Comparison of ENCODE assay signal across 17 cellular contexts in genomic region chrX:155968106-155968714, GRCh38. TPM values are rescaled to one million over a fixed set of nuclear protein-coding genes. Genes with fewer than 3 reads are reported as not detected.
DNase-seq lines count a peak whose midpoint lies in the region; ATAC-seq lines count a peak whose summit lies in the region.
"Had no signal": no experiment of that assay in that cellular context is flagged by ENCODE, and none has a peak within 500 bp of the region (broad histone marks: within the 10 kb centered on the region; RNA-seq: fewer than 3 reads in every experiment).

No MANE protein-coding gene starts in this region.

- H3K4me1 Mint-ChIP-seq in activated naive CD4-positive, alpha-beta T cell treated with anti-CD3 and anti-CD28 coated beads for 36 hours (ENCODE audit: low read depth) = no peaks in the 10 kb centered on the region
- H3K4me1 Mint-ChIP-seq in T-helper 2 cell treated with Interferon-gamma antibody and Interleukin-4, amounts not matched to agents 5 μg/mL and 100 μg/mL, for 36 hours (ENCODE audit: low read depth) = peaks cover 25% of the 10 kb centered on the region

- no peak overlapping the region for H3K4me3 ChIP-seq in Jurkat, Clone E6-1 (ENCODE audit: low read length)
- H3K4me3 ChIP-seq: SK-N-MC had no signal

- DNase-seq in activated naive CD4-positive, alpha-beta T cell treated with anti-CD3 and anti-CD28 coated beads for 36 hours = peak; percentile 5
- DNase-seq in activated naive CD4-positive, alpha-beta T cell (lab: John Stamatoyannopoulos, UW) = no peak
- DNase-seq in Jurkat, Clone E6-1 (ENCODE audit: low read depth, low spot score) = peak; percentile 40
- no peak for DNase-seq in T-helper 2 cell treated with Interferon-gamma antibody and Interleukin-4, amounts not matched to agents 5 μg/mL and 100 μg/mL, for 36 hours (ENCODE audit: low spot score)
- no peak for DNase-seq in epithelial cell of prostate (ENCODE audit: low read depth, low spot score)
- DNase-seq in Right ventricle myocardium inferior (ENCODE audit: missing footprints) = no peak
- no peak for DNase-seq in AG20443 (ENCODE audit: low spot score)
- DNase-seq: ACHN, AML-193, NCI-H1105 treated with DMSO at 0.1 percent for 48 hours, NCI-H1694 treated with DMSO at 0.1 percent for 48 hours, NCI-H345, NCI-H524 treated with DMSO at 0.1 percent for 48 hours, SHP77 had no signal

- H3K4me3 Mint-ChIP-seq in activated naive CD4-positive, alpha-beta T cell treated with anti-CD3 and anti-CD28 coated beads for 36 hours = no peak overlapping the region
- no peak overlapping the region for H3K4me3 Mint-ChIP-seq in T-helper 2 cell treated with Interferon-gamma antibody and Interleukin-4, amounts not matched to agents 5 μg/mL and 100 μg/mL, for 36 hours

- peaks cover 8% of the 10 kb centered on the region for H3K36me3 Mint-ChIP-seq in activated naive CD4-positive, alpha-beta T cell treated with anti-CD3 and anti-CD28 coated beads for 36 hours (ENCODE audit: low read depth)
- H3K36me3 Mint-ChIP-seq in T-helper 2 cell treated with Interferon-gamma antibody and Interleukin-4, amounts not matched to agents 5 μg/mL and 100 μg/mL, for 36 hours (ENCODE audit: low read depth) = peaks cover 6% of the 10 kb centered on the region

- H3K27ac ChIP-seq in epithelial cell of prostate = peak overlapping the region; percentile 7
- H3K27ac ChIP-seq: C4-2B, SK-N-MC had no signal

- no peak overlapping the region for H3K27ac Mint-ChIP-seq in activated naive CD4-positive, alpha-beta T cell treated with anti-CD3 and anti-CD28 coated beads for 36 hours
- peak overlapping the region; percentile 24 for H3K27ac Mint-ChIP-seq in T-helper 2 cell treated with Interferon-gamma antibody and Interleukin-4, amounts not matched to agents 5 μg/mL and 100 μg/mL, for 36 hours

- peaks cover 21% of the 10 kb centered on the region for H3K9me3 Mint-ChIP-seq in activated naive CD4-positive, alpha-beta T cell treated with anti-CD3 and anti-CD28 coated beads for 36 hours
- H3K9me3 Mint-ChIP-seq in T-helper 2 cell treated with Interferon-gamma antibody and Interleukin-4, amounts not matched to agents 5 μg/mL and 100 μg/mL, for 36 hours = peaks cover 33% of the 10 kb centered on the region

- CTCF ChIA-PET in activated naive CD4-positive, alpha-beta T cell treated with anti-CD3 and anti-CD28 coated beads for 36 hours (lab: Charles Lee) = no interaction called here

- peaks cover 35% of the 10 kb centered on the region for H3K27me3 Mint-ChIP-seq in activated naive CD4-positive, alpha-beta T cell treated with anti-CD3 and anti-CD28 coated beads for 36 hours (ENCODE audit: low read depth)
- H3K27me3 Mint-ChIP-seq in T-helper 2 cell treated with Interferon-gamma antibody and Interleukin-4, amounts not matched to agents 5 μg/mL and 100 μg/mL, for 36 hours (ENCODE audit: low read depth) = peaks cover 11% of the 10 kb centered on the region

- intact Hi-C loops in activated naive CD4-positive, alpha-beta T cell treated with anti-CD3 and anti-CD28 coated beads for 36 hours (cut with micrococcal nuclease) = no loop called here
- intact Hi-C loops in Right ventricle myocardium inferior (cut with DNase I) = no loop called here

- ATAC-seq in GM21737 (IDR thresholded peaks at IDR 0.05; ENCODE audit: unreplicated experiment) (no peak), Right ventricle myocardium inferior (no peak)

RNA-seq across cellular contexts. Expression of gene IL9R, which starts 29.3 kb away (rescaled TPM):
- 1 to 10 TPM; 1.0 to 1.5 TPM for total RNA-seq in activated naive CD4-positive, alpha-beta T cell treated with anti-CD3 and anti-CD28 coated beads for 36 hours
- 38.6 TPM for polyA plus RNA-seq in Jurkat, Clone E6-1 (2012; ENCODE audit: insufficient read depth, insufficient read length)
- total RNA-seq in Right ventricle myocardium inferior = not detected

Comparison
In these comparisons a context has a peak if more than half of its experiments do, and no peak if none do; other contexts are left out.
1. DNase-seq: peak in activated naive CD4-positive, alpha-beta T cell treated with anti-CD3 and anti-CD28 coated beads for 36 hours (single experiment) and Jurkat, Clone E6-1 (single experiment); none in activated naive CD4-positive, alpha-beta T cell (0 of 4), T-helper 2 cell treated with Interferon-gamma antibody and Interleukin-4, amounts not matched to agents 5 μg/mL and 100 μg/mL, for 36 hours (single experiment), epithelial cell of prostate (single experiment), Right ventricle myocardium inferior (single experiment) and AG20443 (single experiment).